ENCODE assay signal across 8 cellular contexts in genomic region chr6:35496851-35497570, GRCh38. TPM values are rescaled to one million over a fixed set of nuclear protein-coding genes. Genes with fewer than 3 reads are reported as not detected.
DNase-seq lines count a peak whose midpoint lies in the region; ATAC-seq, FAIRE-seq and TF ChIP-seq lines count a peak whose summit lies in the region.

TEAD3 (minus strand) TSS chr6:35497079.

- peak within 1 kb of the TSS; percentile 98 to 99 for H3K27ac ChIP-seq in breast epithelium
- peak within 1 kb of the TSS; percentile 79 for H3K27ac ChIP-seq in keratinocyte (ENCODE audit: control insufficient read depth, insufficient read depth, low read length)

- H3K4me3 ChIP-seq in breast epithelium (peak within 1 kb of the TSS; percentile 76 to 98 (median 93)), keratinocyte (ENCODE audit: control insufficient read depth in 2 of 3, extremely low read depth in 1 of 3, insufficient read depth in 2 of 3, low read depth in 1 of 3, low read length in 3 of 3) (peak within 1 kb of the TSS; percentile 60 to 86 (median 85))

- ATAC-seq in HG03159 (IDR thresholded peaks at IDR 0.05; ENCODE audit: unreplicated experiment) (peak; percentile 53), HG02870 (IDR thresholded peaks at IDR 0.05; ENCODE audit: unreplicated experiment) (no peak)

- H4K20me1 ChIP-seq in keratinocyte (ENCODE audit: control insufficient read depth, extremely low read depth, insufficient read depth, low read length) = no peaks in the 10 kb centered on the region

- H3K36me3 ChIP-seq in breast epithelium (no peaks in the 10 kb centered on the region), keratinocyte (ENCODE audit: control insufficient read depth in 2 of 2, extremely low read depth in 1 of 2, insufficient read depth in 2 of 2, low read length in 2 of 2) (peaks cover 2 to 7% of the 10 kb centered on the region in 2 experiments)

- peaks cover 39% of the 10 kb centered on the region for H3K79me2 ChIP-seq in keratinocyte (ENCODE audit: control insufficient read depth, insufficient read depth, low read length)

- DNase-seq in EH (ENCODE audit: low read depth) (peak; percentile 87), T1000 (lab: John Stamatoyannopoulos, UW) (peak; percentile 63), breast epithelium (ENCODE audit: low spot score in 2 of 2) (peak; percentile 66 to 72), keratinocyte (ENCODE audit: low read depth, low spot score) (no peak), NCI-H1092 (lab: John Stamatoyannopoulos, UW) (no peak)
- DNase-seq in stimulated activated CD4-positive, alpha-beta T cell treated with anti-CD3 and anti-CD28 coated beads, Interleukin-2, amount 100 ng/mL, for 24 hours = peak; percentile 56 to 64

- H3K4me2 ChIP-seq in keratinocyte (ENCODE audit: control insufficient read depth, extremely low read depth, insufficient read depth, low read depth, low read length) = peak within 1 kb of the TSS; percentile 94

- H3K9me3 ChIP-seq in breast epithelium = no peaks in the 10 kb centered on the region
- no peaks in the 10 kb centered on the region for H3K9me3 ChIP-seq in keratinocyte (ENCODE audit: control insufficient read depth, low read depth, low read length)

- intact Hi-C loops in breast epithelium (cut with DNase I; ENCODE audit: low total_unique reads) = no loop called here

- dilution Hi-C loops in keratinocyte (cut with MboI; ENCODE audit: extremely low pct_ligation_motif_present, low sequenced_read_pairs) = no loop called here

- H3K27me3 ChIP-seq in breast epithelium (no peaks in the 10 kb centered on the region), keratinocyte (ENCODE audit: control insufficient read depth, extremely low read depth, insufficient read depth, low read length) (no peaks in the 10 kb centered on the region)

- peak within 1 kb of the TSS; percentile 56 for H2AFZ ChIP-seq in keratinocyte (ENCODE audit: control insufficient read depth, low read length)

- no peaks in the 10 kb centered on the region for H3K9me1 ChIP-seq in keratinocyte (ENCODE audit: control insufficient read depth, extremely low read depth, insufficient read depth, low read length)

- no peak for TF ChIP-seq CTCF in breast epithelium (IDR thresholded peaks at IDR 0.05)
- TF ChIP-seq CTCF in keratinocyte (optimal IDR thresholded peaks at IDR 0.05 in 1 of 3, IDR thresholded peaks at IDR 0.05 in 1 of 3, conservative IDR thresholded peaks at IDR 0.05 in 1 of 3; ENCODE audit: extremely low read depth in 1 of 3, insufficient read depth in 2 of 3, low read length in 3 of 3) = no peak

- peak within 1 kb of the TSS; percentile 87 for H3K9ac ChIP-seq in keratinocyte (ENCODE audit: control insufficient read depth, extremely low read depth, insufficient read depth, low read length)

- no peak for FAIRE-seq in keratinocyte (lab: Jason Lieb, UNC)

- TF ChIP-seq POLR2A in breast epithelium (IDR thresholded peaks at IDR 0.05) = no peak

- H3K4me1 ChIP-seq in breast epithelium (peaks cover 8 to 28% of the 10 kb centered on the region in 2 donors), keratinocyte (ENCODE audit: control insufficient read depth, extremely low read depth, insufficient read depth, low read length) (peaks cover 35% of the 10 kb centered on the region)

RNA-seq across cellular contexts. Expression of gene TEAD3, which starts in this region (rescaled TPM):
- 10 to 100 TPM in 2 of 3 donors, 1 to 10 TPM in 1; 5.6 to 28.2 (median 26.2) TPM for total RNA-seq in breast epithelium
- 5.7 to 11.1 TPM (median 8.0 TPM) in 3 replicates for polyA plus RNA-seq in keratinocyte
- 8.6 TPM for polyA plus RNA-seq in keratinocyte (2011; ENCODE audit: low read depth)
- polyA plus RNA-seq in keratinocyte (2011; cell fraction: cytosol; rRNA removed) = 5.9 and 9.0 TPM in 2 replicates
- 22.9 and 27.8 TPM in 2 replicates for polyA plus RNA-seq in keratinocyte (2011; cell fraction: nucleus; rRNA removed)
- polyA plus RNA-seq in keratinocyte (2012; ENCODE audit: low replicate concordance) = 13.8 and 24.1 TPM in 2 replicates
- 6.5 to 20.0 TPM (median 6.7 TPM) in 3 replicates for polyA minus RNA-seq in keratinocyte
- 7.1 TPM for polyA minus RNA-seq in keratinocyte (2011; cell fraction: cytosol; rRNA and poly(A)+ RNA removed)
- 7.8 and 9.7 TPM in 2 replicates for polyA minus RNA-seq in keratinocyte (2011; cell fraction: nucleus; rRNA and poly(A)+ RNA removed)

Comparison
In these comparisons a context has a peak if more than half of its experiments do, and no peak if none do; other contexts are left out.
1. DNase-seq: peak in EH (single experiment), T1000 (single experiment), breast epithelium (2 of 2) and stimulated activated CD4-positive, alpha-beta T cell treated with anti-CD3 and anti-CD28 coated beads, Interleukin-2, amount 100 ng/mL, for 24 hours (2 of 2); none in keratinocyte (single experiment) and NCI-H1092 (single experiment).